Comparison of ENCODE assay signal across 1 cellular context in the genomic region with DNA sequence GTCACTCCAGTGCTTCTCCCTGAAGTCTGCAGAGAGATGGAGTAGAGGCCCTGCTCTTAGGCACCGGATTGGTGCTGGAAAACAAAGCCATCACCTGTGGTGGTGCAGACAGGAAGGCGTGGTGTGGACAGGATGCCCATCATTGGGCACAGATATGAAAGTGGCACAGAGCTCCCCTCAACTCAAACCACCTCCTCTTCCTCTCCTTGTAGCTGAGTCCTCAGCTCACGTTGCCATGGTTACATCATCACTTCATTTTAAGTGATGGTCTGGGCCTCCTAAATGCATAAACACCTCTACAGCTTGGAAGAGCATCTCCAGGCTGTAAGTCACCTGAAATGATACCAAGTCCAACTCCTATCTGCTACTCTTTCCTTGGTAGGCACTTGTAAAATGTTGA.
TF ChIP-seq lines count a peak whose summit lies in the region.

No MANE protein-coding gene starts in this region.

TF ChIP-seq in HepG2, 621 proteins besides CTCF, POLR2A, EP300 and RAD21:
- TF ChIP-seq, protein P1, sequence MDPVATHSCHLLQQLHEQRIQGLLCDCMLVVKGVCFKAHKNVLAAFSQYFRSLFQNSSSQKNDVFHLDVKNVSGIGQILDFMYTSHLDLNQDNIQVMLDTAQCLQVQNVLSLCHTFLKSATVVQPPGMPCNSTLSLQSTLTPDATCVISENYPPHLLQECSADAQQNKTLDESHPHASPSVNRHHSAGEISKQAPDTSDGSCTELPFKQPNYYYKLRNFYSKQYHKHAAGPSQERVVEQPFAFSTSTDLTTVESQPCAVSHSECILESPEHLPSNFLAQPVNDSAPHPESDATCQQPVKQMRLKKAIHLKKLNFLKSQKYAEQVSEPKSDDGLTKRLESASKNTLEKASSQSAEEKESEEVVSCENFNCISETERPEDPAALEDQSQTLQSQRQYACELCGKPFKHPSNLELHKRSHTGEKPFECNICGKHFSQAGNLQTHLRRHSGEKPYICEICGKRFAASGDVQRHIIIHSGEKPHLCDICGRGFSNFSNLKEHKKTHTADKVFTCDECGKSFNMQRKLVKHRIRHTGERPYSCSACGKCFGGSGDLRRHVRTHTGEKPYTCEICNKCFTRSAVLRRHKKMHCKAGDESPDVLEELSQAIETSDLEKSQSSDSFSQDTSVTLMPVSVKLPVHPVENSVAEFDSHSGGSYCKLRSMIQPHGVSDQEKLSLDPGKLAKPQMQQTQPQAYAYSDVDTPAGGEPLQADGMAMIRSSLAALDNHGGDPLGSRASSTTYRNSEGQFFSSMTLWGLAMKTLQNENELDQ (CRISPR knock-in tag; IDR thresholded peaks at IDR 0.05; ENCODE audit: borderline replicate concordance) = no peak
- TF ChIP-seq RFX1 (IDR thresholded peaks at IDR 0.05) = peak; percentile 39; the same call in 1 of the 2 replicates
- TF ChIP-seq ZNF660 (CRISPR knock-in tag; IDR thresholded peaks at IDR 0.05; ENCODE audit: borderline replicate concordance, low read depth) = no peak
